In genomic region chr5:135032613-135033025, GRCh38 we compare ENCODE assay signal across 9 cellular contexts. TPM values are rescaled to one million over a fixed set of nuclear protein-coding genes. Genes with fewer than 3 reads are reported as not detected.
A peak's percentile ranks its signal among the peaks of the same experiment; 100 is the strongest.
DNase-seq lines count a peak whose midpoint lies in the region; ATAC-seq and TF ChIP-seq lines count a peak whose summit lies in the region.
"Had no signal": no experiment of that assay in that cellular context is flagged by ENCODE, and none has a peak within 500 bp of the region (broad histone marks: within the 10 kb centered on the region; RNA-seq: fewer than 3 reads in every experiment).

No MANE protein-coding gene starts in this region.

- H3K4me3 ChIP-seq in SK-N-MC = peak overlapping the region; percentile 100
- peak overlapping the region; percentile 81 to 89 for H3K4me3 ChIP-seq in foreskin fibroblast (ENCODE audit: low read depth in 1 of 2, low read length in 2 of 2)

- no peak for DNase-seq in activated CD8-positive, alpha-beta memory T cell treated with anti-CD3 and anti-CD28 coated beads, Interleukin-2, amount 10 ng/mL, durations not matched to agents 7 days and 5 days
- DNase-seq in activated CD8-positive, alpha-beta memory T cell treated with anti-CD3 and anti-CD28 coated beads for 24 hours = no peak
- DNase-seq in SK-N-MC (ENCODE audit: low read depth, low spot score) = no peak
- DNase-seq in foreskin fibroblast = no peak
- DNase-seq in stimulated activated naive CD8-positive, alpha-beta T cell treated with anti-CD3 and anti-CD28 coated beads, Interleukin-15, amount 100 ng/mL, for 72 hours = no peak
- no peak for DNase-seq in central memory CD4-positive, alpha-beta T cell
- no peak for DNase-seq in stimulated activated CD4-positive, alpha-beta T cell treated with anti-CD3 and anti-CD28 coated beads, Interleukin-4, amount 100 ng/mL, for 4 hours
- DNase-seq in SW 1271 (lab: John Stamatoyannopoulos, UW) = no peak

- peak overlapping the region; percentile 48 for H3K4me3 Mint-ChIP-seq in activated CD8-positive, alpha-beta memory T cell treated with anti-CD3 and anti-CD28 coated beads, Interleukin-2, amount 10 ng/mL, durations not matched to agents 7 days and 5 days
- H3K4me3 Mint-ChIP-seq in stimulated activated naive CD8-positive, alpha-beta T cell treated with anti-CD3 and anti-CD28 coated beads, Interleukin-15, amount 100 ng/mL, for 72 hours = peak overlapping the region; percentile 58 to 75

- TF ChIP-seq CTCF in foreskin fibroblast (IDR thresholded peaks at IDR 0.05; ENCODE audit: low read depth, low read length) = no peak

- H3K36me3 ChIP-seq in SK-N-MC (ENCODE audit: insufficient read depth, low read length) = peaks cover 8% of the 10 kb centered on the region; the same call in 1 of the 2 replicates
- H3K36me3 ChIP-seq: BLaER1 treated with 17β-estradiol and CSF1 and Interleukin-3, amounts not matched to agents 10 nM and 100 nM had no signal

- H3K27ac ChIP-seq in SK-N-MC = peak overlapping the region; percentile 79
- H3K27ac ChIP-seq: BLaER1 treated with 17β-estradiol and CSF1 and Interleukin-3, amounts not matched to agents 10 nM and 100 nM had no signal

- peaks cover 8% of the 10 kb centered on the region for H3K36me3 Mint-ChIP-seq in activated CD8-positive, alpha-beta memory T cell treated with anti-CD3 and anti-CD28 coated beads, Interleukin-2, amount 10 ng/mL, durations not matched to agents 7 days and 5 days

- peaks cover 33% of the 10 kb centered on the region for H3K4me1 Mint-ChIP-seq in activated CD8-positive, alpha-beta memory T cell treated with anti-CD3 and anti-CD28 coated beads, Interleukin-2, amount 10 ng/mL, durations not matched to agents 7 days and 5 days
- peaks cover 57% of the 10 kb centered on the region for H3K4me1 Mint-ChIP-seq in stimulated activated naive CD8-positive, alpha-beta T cell treated with anti-CD3 and anti-CD28 coated beads, Interleukin-15, amount 100 ng/mL, for 72 hours

- CTCF ChIA-PET in activated CD8-positive, alpha-beta memory T cell treated with anti-CD3 and anti-CD28 coated beads, Interleukin-2, amount 10 ng/mL, durations not matched to agents 7 days and 5 days (lab: Charles Lee) = no interaction called here

- no peaks in the 10 kb centered on the region for H3K9me3 Mint-ChIP-seq in activated CD8-positive, alpha-beta memory T cell treated with anti-CD3 and anti-CD28 coated beads, Interleukin-2, amount 10 ng/mL, durations not matched to agents 7 days and 5 days (ENCODE audit: low read depth)
- no peaks in the 10 kb centered on the region for H3K9me3 Mint-ChIP-seq in stimulated activated naive CD8-positive, alpha-beta T cell treated with anti-CD3 and anti-CD28 coated beads, Interleukin-15, amount 100 ng/mL, for 72 hours

- no peaks in the 10 kb centered on the region for H3K9me3 ChIP-seq in SK-N-MC (ENCODE audit: low read depth, low read length)

- no peak for ATAC-seq in activated CD8-positive, alpha-beta memory T cell treated with anti-CD3 and anti-CD28 coated beads, Interleukin-2, amount 10 ng/mL, durations not matched to agents 7 days and 5 days
- no peak for ATAC-seq in stimulated activated naive CD8-positive, alpha-beta T cell treated with anti-CD3 and anti-CD28 coated beads, Interleukin-15, amount 100 ng/mL, for 72 hours

- no peak overlapping the region for H3K27ac Mint-ChIP-seq in activated CD8-positive, alpha-beta memory T cell treated with anti-CD3 and anti-CD28 coated beads, Interleukin-2, amount 10 ng/mL, durations not matched to agents 7 days and 5 days
- no peak overlapping the region for H3K27ac Mint-ChIP-seq in stimulated activated naive CD8-positive, alpha-beta T cell treated with anti-CD3 and anti-CD28 coated beads, Interleukin-15, amount 100 ng/mL, for 72 hours

- H3K9ac ChIP-seq in SK-N-MC (ENCODE audit: insufficient read length) = peak overlapping the region; percentile 90
- H3K9ac ChIP-seq: BLaER1 treated with 17β-estradiol and CSF1 and Interleukin-3, amounts not matched to agents 10 nM and 100 nM had no signal

- H3K27me3 Mint-ChIP-seq in activated CD8-positive, alpha-beta memory T cell treated with anti-CD3 and anti-CD28 coated beads, Interleukin-2, amount 10 ng/mL, durations not matched to agents 7 days and 5 days = peaks cover 79% of the 10 kb centered on the region
- peaks cover 93% of the 10 kb centered on the region for H3K27me3 Mint-ChIP-seq in stimulated activated naive CD8-positive, alpha-beta T cell treated with anti-CD3 and anti-CD28 coated beads, Interleukin-15, amount 100 ng/mL, for 72 hours

RNA-seq across cellular contexts. Expression of gene PITX1, which starts 1.4 kb away (rescaled TPM):
- under 1 TPM in 1 of 2 experiments, not detected in 1; 0.14 TPM for total RNA-seq in activated CD8-positive, alpha-beta memory T cell treated with anti-CD3 and anti-CD28 coated beads, Interleukin-2, amount 10 ng/mL, durations not matched to agents 7 days and 5 days
